Comparison of ENCODE assay signal across 24 cellular contexts in genomic region chr21:45516671-45517151, GRCh38. TPM values are rescaled to one million over a fixed set of nuclear protein-coding genes. Genes with fewer than 3 reads are reported as not detected.
A peak's percentile ranks its signal among the peaks of the same experiment; 100 is the strongest.
DNase-seq lines count a peak whose midpoint lies in the region; ATAC-seq and TF ChIP-seq lines count a peak whose summit lies in the region.
"Had no signal": no experiment of that assay in that cellular context is flagged by ENCODE, and none has a peak within 500 bp of the region (broad histone marks: within the 10 kb centered on the region; RNA-seq: fewer than 3 reads in every experiment).

No MANE protein-coding gene starts in this region.

- no peak for TF ChIP-seq POLR2A in sigmoid colon (IDR thresholded peaks at IDR 0.05)

- H3K4me3 ChIP-seq in HL-60 (replicated peaks; ENCODE audit: insufficient read depth, low read length) (no peak overlapping the region), RWPE2 (ENCODE audit: severe bottlenecking) (no peak overlapping the region), left ventricle myocardium inferior (no peak overlapping the region), sigmoid colon (no peak overlapping the region), SJCRH30 (no peak overlapping the region)
- H3K4me3 ChIP-seq: adrenal gland, K562, pancreas, testis had no signal

- DNase-seq in HL-60 (ENCODE audit: low read depth in 1 of 2, low spot score in 1 of 2) (no peak), RWPE2 (ENCODE audit: low spot score) (peak; percentile 37), left ventricle myocardium inferior (peak; percentile 8), sigmoid colon (peak; percentile 52), NCI-H1092 (lab: John Stamatoyannopoulos, UW) (no peak), SJCRH30 (no peak), OCI-M2 (lab: John Stamatoyannopoulos, UW; ENCODE audit: unreplicated experiment) (no peak)
- DNase-seq: activated CD4-positive, alpha-beta T cell treated with anti-CD3 and anti-CD28 coated beads for 4 hours; activated CD8-positive, alpha-beta memory T cell treated with anti-CD3 and anti-CD28 coated beads, Interleukin-2, amount 50 U/mL, for 4 hours; activated effector memory CD4-positive, alpha-beta T cell treated with Interleukin-2 at 50 U/mL for 16 hours; cortex of kidney; DMS53; GDM1; midbrain; MM.1S; NCI-H1694; NCI-H2171 treated with DMSO at 0.1 percent for 48 hours; NCI-H526 treated with DMSO at 0.1 percent for 48 hours; SHP77 treated with DMSO at 0.1 percent for 48 hours; T-cell; testis had no signal

- peaks cover 41% of the 10 kb centered on the region for H3K36me3 ChIP-seq in RWPE2 (ENCODE audit: low read depth)
- H3K36me3 ChIP-seq in left ventricle myocardium inferior, result peaks cover 23% of the 10 kb centered on the region
- peaks cover 0 to 5% (median 0%) of the 10 kb centered on the region in 4 donors for H3K36me3 ChIP-seq in sigmoid colon
- peaks cover 36% of the 10 kb centered on the region for H3K36me3 ChIP-seq in SJCRH30
- H3K36me3 ChIP-seq: adrenal gland, pancreas had no signal

- intact Hi-C loops in left ventricle myocardium inferior (cut with micrococcal nuclease) (no loop called here), sigmoid colon (cut with DNase I) (no loop called here)

- no peak for TF ChIP-seq CTCF in HL-60 (IDR thresholded peaks at IDR 0.05; ENCODE audit: insufficient read depth, low read length)
- TF ChIP-seq CTCF in RWPE2 (IDR thresholded peaks at IDR 0.05; ENCODE audit: poor library complexity, severe bottlenecking), result no peak
- TF ChIP-seq CTCF in left ventricle myocardium inferior (IDR thresholded peaks at IDR 0.05; ENCODE audit: borderline replicate concordance), result no peak
- no peak for TF ChIP-seq CTCF in sigmoid colon (IDR thresholded peaks at IDR 0.05)

- H3K27me3 ChIP-seq in HL-60 (ENCODE audit: insufficient read depth, poor library complexity, severe bottlenecking) (no peaks in the 10 kb centered on the region), RWPE2 (ENCODE audit: insufficient read depth, poor library complexity, severe bottlenecking) (no peaks in the 10 kb centered on the region), left ventricle myocardium inferior (ENCODE audit: low read depth) (no peaks in the 10 kb centered on the region), sigmoid colon (no peaks in the 10 kb centered on the region), SJCRH30 (no peaks in the 10 kb centered on the region)
- H3K27me3 ChIP-seq: adrenal gland, pancreas, testis had no signal

- no peak for ATAC-seq in RWPE2 (ENCODE audit: low read depth)
- ATAC-seq: pancreas, T-cell had no signal

- H3K9me3 ChIP-seq in RWPE2 (ENCODE audit: severe bottlenecking), result peaks cover 15% of the 10 kb centered on the region
- peaks cover 43% of the 10 kb centered on the region for H3K9me3 ChIP-seq in left ventricle myocardium inferior (replicated peaks)
- H3K9me3 ChIP-seq in sigmoid colon, result peaks cover 2 to 14% (median 8%) of the 10 kb centered on the region in 4 donors
- peaks cover 23% of the 10 kb centered on the region for H3K9me3 ChIP-seq in SJCRH30 (replicated peaks)
- H3K9me3 ChIP-seq: pancreas, testis had no signal

- WGBS in sigmoid colon, 2 donors, result 92 to 96% methylated on average over 14 of the region's 14 CpGs

- H3K27ac ChIP-seq in HL-60 (replicated peaks) (peak overlapping the region; percentile 84), RWPE2 (ENCODE audit: poor library complexity, severe bottlenecking) (no peak overlapping the region), left ventricle myocardium inferior (replicated peaks) (no peak overlapping the region), sigmoid colon (no peak overlapping the region), SJCRH30 (no peak overlapping the region)
- H3K27ac ChIP-seq: adrenal gland, pancreas, testis had no signal

- H3K4me1 ChIP-seq in RWPE2 (ENCODE audit: insufficient read depth, poor library complexity, severe bottlenecking) (peaks cover 3% of the 10 kb centered on the region), left ventricle myocardium inferior (no peaks in the 10 kb centered on the region), sigmoid colon (no peaks in the 10 kb centered on the region), SJCRH30 (no peaks in the 10 kb centered on the region)
- H3K4me1 ChIP-seq: adrenal gland, testis had no signal

- TF ChIP-seq EP300 in sigmoid colon (IDR thresholded peaks at IDR 0.05), result no peak

RNA-seq across cellular contexts. Expression of gene SLC19A1, which starts 25.5 kb away (rescaled TPM):
- total RNA-seq in left ventricle myocardium inferior, result 4.9 TPM
- 1 to 10 TPM; 2.1 to 6.4 (median 2.5) TPM for total RNA-seq in sigmoid colon
- 10 to 100 TPM in 1 of 3 donors, 1 to 10 TPM in 2; 1.8 to 10.7 (median 3.2) TPM for polyA plus RNA-seq in sigmoid colon
- 27.6 and 27.8 TPM in 2 replicates for total RNA-seq in SJCRH30 (2014; rRNA removed; shearing (Covaris generic))

Comparison
In these comparisons a context has a peak if more than half of its experiments do, and no peak if none do; other contexts are left out.
1. DNase-seq: peak in RWPE2 (single experiment), left ventricle myocardium inferior (single experiment) and sigmoid colon (single experiment); none in HL-60 (0 of 2), NCI-H1092 (single experiment), SJCRH30 (0 of 2) and OCI-M2 (single experiment).